Comparison of ENCODE assay signal across 1 cellular context in genomic region chr1:155740995-155741394, GRCh38.
A peak's percentile ranks its signal among the peaks of the same experiment; 100 is the strongest.
TF ChIP-seq lines count a peak whose summit lies in the region.

No MANE protein-coding gene starts in this region.

TF ChIP-seq in K562, 482 proteins besides CTCF, POLR2A, EP300 and RAD21 (continued from another document):
- no peak for TF ChIP-seq AFF1 (IDR thresholded peaks at IDR 0.05; ENCODE audit: low read depth in 1 of 2, partially characterized antibody in 2 of 2)
- TF ChIP-seq TCF15 (CRISPR knock-in tag; IDR thresholded peaks at IDR 0.05) = no peak
- no peak for TF ChIP-seq EGR1 (conservative IDR thresholded peaks at IDR 0.05)
- peak; percentile 17; the same call in 1 of the 2 replicates for TF ChIP-seq POLR2G (IDR thresholded peaks at IDR 0.05; ENCODE audit: low read depth, low read length)
